ENCODE assay signal across 8 cellular contexts in the genomic region with DNA sequence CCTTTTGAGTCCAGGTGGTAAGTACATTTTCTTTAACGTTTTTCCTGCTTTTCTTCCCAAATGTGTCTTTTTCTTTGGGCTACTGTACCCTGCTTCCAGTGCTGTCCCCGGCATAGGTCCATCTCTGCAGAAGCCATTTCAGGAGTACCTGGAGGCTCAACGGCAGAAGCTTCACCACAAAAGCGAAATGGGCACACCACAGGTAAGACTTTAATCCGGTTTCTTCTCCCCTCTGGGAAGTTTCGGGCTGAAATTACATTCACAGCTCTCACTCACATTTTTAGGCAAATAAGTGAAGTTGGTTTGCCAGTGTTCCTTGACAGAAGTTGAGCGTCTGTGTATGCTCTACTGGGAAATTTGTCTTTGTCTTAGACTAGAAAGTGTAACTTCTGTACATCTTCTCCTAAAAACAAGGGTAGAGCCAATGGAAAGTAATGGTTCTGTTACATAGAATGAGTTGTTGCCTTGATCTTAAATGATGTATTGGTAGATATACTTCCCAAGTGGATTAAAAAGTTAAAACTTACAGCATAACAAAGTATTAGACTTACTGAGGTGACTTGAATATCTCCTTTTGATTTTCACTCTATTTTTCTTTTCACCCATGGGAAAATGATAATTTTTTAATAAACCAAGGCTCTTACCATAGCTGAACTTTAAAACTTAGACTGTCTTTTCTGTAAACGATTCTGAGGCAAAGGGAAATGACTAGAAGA. TPM values are rescaled to one million over a fixed set of nuclear protein-coding genes. Genes with fewer than 3 reads are reported as not detected.
DNase-seq lines count a peak whose midpoint lies in the region; ATAC-seq and TF ChIP-seq lines count a peak whose summit lies in the region.

No MANE protein-coding gene starts in this region.

- peak; percentile 55 for DNase-seq in activated naive CD4-positive, alpha-beta T cell treated with Interleukin-2 at 50 U/mL for 16 hours
- DNase-seq in activated naive CD4-positive, alpha-beta T cell (lab: John Stamatoyannopoulos, UW) = no peak
- no peak for DNase-seq in activated B cell treated with CpG ODN at 0.5 μM for 24 hours
- no peak for DNase-seq in esophagus squamous epithelium (lab: John Stamatoyannopoulos, UW)
- DNase-seq in ovary = peak in 1 of 5 donors; percentile 25

- H3K27ac ChIP-seq in esophagus squamous epithelium = peak overlapping the region; percentile 89 to 99 (median 94)
- peak overlapping the region; percentile 82 to 89 for H3K27ac ChIP-seq in ovary

- CTCF ChIA-PET in activated B cell treated with CpG ODN at 0.5 μM for 24 hours (lab: Charles Lee) = interaction anchor here (0.7 to 5.0 kb wide), 13 partner anchors 9 to 91 kb away, joined by 3 to 37 read pairs (median 4); no protein-coding TSS in a partner anchor

- no peak for TF ChIP-seq EP300 in ovary (IDR thresholded peaks at IDR 0.05)

- peaks cover 0 to 22% (median 0%) of the 10 kb centered on the region in 3 donors for H3K36me3 ChIP-seq in esophagus squamous epithelium
- H3K36me3 ChIP-seq in ovary = no peaks in the 10 kb centered on the region

- peaks cover 60% of the 10 kb centered on the region for H3K4me1 Mint-ChIP-seq in activated B cell treated with CpG ODN at 0.5 μM for 24 hours

- H3K4me1 ChIP-seq in esophagus squamous epithelium = peaks cover 4 to 56% (median 14%) of the 10 kb centered on the region in 3 donors
- peaks cover 3% of the 10 kb centered on the region for H3K4me1 ChIP-seq in ovary (ENCODE audit: insufficient read depth)

- H3K4me3 Mint-ChIP-seq in activated B cell treated with CpG ODN at 0.5 μM for 24 hours = peak overlapping the region; percentile 96

- H3K27me3 ChIP-seq in esophagus squamous epithelium (no peaks in the 10 kb centered on the region), ovary (no peaks in the 10 kb centered on the region)

- H3K9me3 ChIP-seq in esophagus squamous epithelium (no peaks in the 10 kb centered on the region), ovary (no peaks in the 10 kb centered on the region)

- peak overlapping the region; percentile 97 for H3K27ac Mint-ChIP-seq in activated B cell treated with CpG ODN at 0.5 μM for 24 hours

- peaks cover 53% of the 10 kb centered on the region for H3K36me3 Mint-ChIP-seq in activated B cell treated with CpG ODN at 0.5 μM for 24 hours (ENCODE audit: low read depth)

- TF ChIP-seq POLR2A in esophagus squamous epithelium (IDR thresholded peaks at IDR 0.05) = no peak
- no peak for TF ChIP-seq POLR2A in ovary (IDR thresholded peaks at IDR 0.05)

- no peaks in the 10 kb centered on the region for H3K9me3 Mint-ChIP-seq in activated B cell treated with CpG ODN at 0.5 μM for 24 hours

- POLR2A ChIA-PET in activated B cell treated with CpG ODN at 0.5 μM for 24 hours (lab: Charles Lee) = interaction anchor here (0.6 to 9.2 kb wide), 23 partner anchors 20 to 488 kb away, joined by 3 to 379 read pairs (median 5); partner anchors contain the start of genes CLTC, RPS6KB1 and TUBD1

- peak overlapping the region; percentile 49 to 76 (median 64) for H3K4me3 ChIP-seq in esophagus squamous epithelium
- peak overlapping the region; percentile 63 for H3K4me3 ChIP-seq in ovary

- 1 to 3% methylated on average over 8 of the region's 8 CpGs for WGBS in esophagus squamous epithelium, 2 donors
- WGBS in ovary, 3 donors = 1 to 3% (median 3%) methylated on average over 8 of the region's 8 CpGs

- no peaks in the 10 kb centered on the region for H3K27me3 Mint-ChIP-seq in activated B cell treated with CpG ODN at 0.5 μM for 24 hours

- TF ChIP-seq CTCF in activated B cell treated with CpG ODN at 0.5 μM for 24 hours (IDR thresholded peaks at IDR 0.05) (no peak), esophagus squamous epithelium (IDR thresholded peaks at IDR 0.05) (no peak), ovary (IDR thresholded peaks at IDR 0.05) (no peak)

- ATAC-seq in activated B cell treated with CpG ODN at 0.5 μM for 24 hours (ENCODE audit: low read depth) (peak; percentile 7), GM21576 (IDR thresholded peaks at IDR 0.05; ENCODE audit: unreplicated experiment) (no peak), HG03378 (IDR thresholded peaks at IDR 0.05; ENCODE audit: unreplicated experiment) (no peak), GM18520 (IDR thresholded peaks at IDR 0.05; ENCODE audit: unreplicated experiment) (no peak)

- intact Hi-C loops in activated B cell treated with CpG ODN at 0.5 μM for 24 hours (cut with micrococcal nuclease) (loop anchor here (2.0 to 5.0 kb wide), 2 partner anchors 14 to 221 kb away; partner anchors contain the start of gene CLTC), esophagus squamous epithelium (cut with DNase I) (no loop called here), ovary (cut with DNase I) (no loop called here)

RNA-seq across cellular contexts. Expression of gene TUBD1, which starts 54.4 kb away (rescaled TPM):
- total RNA-seq in activated B cell treated with CpG ODN at 0.5 μM for 24 hours = 10.5 and 15.1 TPM in 2 replicates
- total RNA-seq in esophagus squamous epithelium = 10 to 100 TPM in 2 of 4 donors, 1 to 10 TPM in 2; 8.0 to 16.0 (median 12.5) TPM
- 10 to 100 TPM; 10.6 to 22.9 (median 14.3) TPM for total RNA-seq in ovary
- polyA plus RNA-seq in ovary = 10 to 100 TPM in 1 of 2 donors, 1 to 10 TPM in 1; 9.1 to 10.2 TPM

RNA-seq across cellular contexts. Expression of gene RPS6KB1, which starts 54.6 kb away (rescaled TPM):
- total RNA-seq in activated B cell treated with CpG ODN at 0.5 μM for 24 hours = 57.7 and 63.0 TPM in 2 replicates
- total RNA-seq in esophagus squamous epithelium = 10 to 100 TPM; 18.4 to 49.2 (median 25.9) TPM
- 10 to 100 TPM; 29.2 to 46.2 (median 41.1) TPM for total RNA-seq in ovary
- polyA plus RNA-seq in ovary = 10 to 100 TPM; 14.8 to 22.7 TPM
